In the genomic region with DNA sequence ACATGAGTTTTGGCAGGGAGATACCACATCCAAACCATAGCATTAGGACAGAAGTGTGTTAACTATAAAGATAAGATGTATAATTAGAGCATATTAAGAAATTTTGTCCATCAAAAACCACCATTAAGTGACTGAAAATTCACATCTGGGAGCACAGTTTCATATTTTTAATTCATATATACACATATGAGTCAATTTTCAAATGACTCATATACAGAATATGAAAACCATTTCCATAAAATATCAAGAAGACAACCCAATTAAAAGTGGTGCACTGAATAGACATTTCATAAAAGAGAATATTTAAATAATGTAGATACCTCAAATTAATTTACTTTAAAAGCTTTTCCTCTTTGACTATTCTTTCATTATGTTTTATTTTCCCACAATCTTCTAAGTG, we compare ENCODE assay signal across 18 cellular contexts. TPM values are rescaled to one million over a fixed set of nuclear protein-coding genes. Genes with fewer than 3 reads are reported as not detected.
DNase-seq lines count a peak whose midpoint lies in the region; ATAC-seq and TF ChIP-seq lines count a peak whose summit lies in the region.
"Had no signal": no experiment of that assay in that cellular context is flagged by ENCODE, and none has a peak within 500 bp of the region (broad histone marks: within the 10 kb centered on the region; RNA-seq: fewer than 3 reads in every experiment).

No MANE protein-coding gene starts in this region.

- H3K9me3 ChIP-seq in SK-N-MC (ENCODE audit: low read depth, low read length) (no peaks in the 10 kb centered on the region), psoas muscle (no peaks in the 10 kb centered on the region)
- H3K9me3 ChIP-seq: Caco-2 had no signal

- no peak overlapping the region for H3K9ac ChIP-seq in SK-N-MC (ENCODE audit: insufficient read length)

- H3K4me1 ChIP-seq in psoas muscle = no peaks in the 10 kb centered on the region
- H3K4me1 ChIP-seq: Caco-2 had no signal

- H3K36me3 Mint-ChIP-seq in activated T-cell treated with anti-CD3 and anti-CD28 coated beads, Interleukin-2, amount 50 U/mL, for 24 hours (ENCODE audit: low read depth) = no peaks in the 10 kb centered on the region
- H3K36me3 Mint-ChIP-seq in activated CD4-positive, alpha-beta memory T cell treated with anti-CD3 and anti-CD28 coated beads, Interleukin-2, amount 10 ng/mL, durations not matched to agents 7 days and 5 days (ENCODE audit: low read depth) = no peaks in the 10 kb centered on the region

- TF ChIP-seq CTCF in GM13976 (IDR thresholded peaks at IDR 0.05; ENCODE audit: borderline replicate concordance, control extremely low read depth, extremely low read depth, insufficient read depth, missing control alignments) (no peak), psoas muscle (IDR thresholded peaks at IDR 0.05) (no peak)

- no peak overlapping the region for H3K4me3 Mint-ChIP-seq in activated T-cell treated with anti-CD3 and anti-CD28 coated beads, Interleukin-2, amount 50 U/mL, for 24 hours
- no peak overlapping the region for H3K4me3 Mint-ChIP-seq in activated CD4-positive, alpha-beta memory T cell treated with anti-CD3 and anti-CD28 coated beads, Interleukin-2, amount 10 ng/mL, durations not matched to agents 7 days and 5 days

- H3K27ac ChIP-seq in SK-N-MC (peak overlapping the region; percentile 39; the same call in 1 of the 2 replicates), epithelial cell of prostate (peak overlapping the region; percentile 57), psoas muscle (no peak overlapping the region)
- H3K27ac ChIP-seq: C4-2B had no signal

- no peaks in the 10 kb centered on the region for H3K9me3 Mint-ChIP-seq in activated T-cell treated with anti-CD3 and anti-CD28 coated beads, Interleukin-2, amount 50 U/mL, for 24 hours
- H3K9me3 Mint-ChIP-seq in activated CD4-positive, alpha-beta memory T cell treated with anti-CD3 and anti-CD28 coated beads, Interleukin-2, amount 10 ng/mL, durations not matched to agents 7 days and 5 days = no peaks in the 10 kb centered on the region

- no peak for ATAC-seq in psoas muscle
- ATAC-seq: HCT116 had no signal

- CTCF ChIA-PET in activated CD4-positive, alpha-beta memory T cell treated with anti-CD3 and anti-CD28 coated beads, Interleukin-2, amount 10 ng/mL, durations not matched to agents 7 days and 5 days (lab: Charles Lee) = no interaction called here

- H3K4me3 ChIP-seq in SK-N-MC = no peak overlapping the region
- H3K4me3 ChIP-seq in psoas muscle = no peak overlapping the region

- in situ Hi-C loops in GM13976 (cut with MboI; ENCODE audit: low sequenced_read_pairs, unreplicated experiment) = no loop called here

- DNase-seq in activated T-cell treated with anti-CD3 and anti-CD28 coated beads, Interleukin-2, amount 50 U/mL, for 24 hours = no peak
- no peak for DNase-seq in activated T-cell treated with anti-CD3 and anti-CD28 coated beads, Interleukin-2, amount 50 U/mL, for 48 hours
- DNase-seq in ELR (ENCODE audit: low read depth) = peak; percentile 3
- DNase-seq in SK-N-MC (ENCODE audit: low read depth, low spot score) = no peak
- no peak for DNase-seq in epithelial cell of prostate (ENCODE audit: low read depth, low spot score)
- no peak for DNase-seq in activated CD4-positive, alpha-beta memory T cell treated with anti-CD3 and anti-CD28 coated beads, Interleukin-2, amount 10 ng/mL, durations not matched to agents 7 days and 5 days
- no peak for DNase-seq in GM13976 (ENCODE audit: low spot score)
- no peak for DNase-seq in psoas muscle
- DNase-seq: Caco-2, NCI-H1048, NCI-H1694, NCI-H2107, NCI-H226, NCI-H526 had no signal

- POLR2A ChIA-PET in activated CD4-positive, alpha-beta memory T cell treated with anti-CD3 and anti-CD28 coated beads, Interleukin-2, amount 10 ng/mL, durations not matched to agents 7 days and 5 days (lab: Charles Lee) = no interaction called here

- intact Hi-C loops in psoas muscle (cut with DNase I) = loop anchor here in 1 of 2 donors (2.0 kb wide), 1 partner anchor 73 kb away; no protein-coding TSS in a partner anchor

- peaks cover 15% of the 10 kb centered on the region for H3K4me1 Mint-ChIP-seq in activated T-cell treated with anti-CD3 and anti-CD28 coated beads, Interleukin-2, amount 50 U/mL, for 24 hours (ENCODE audit: low read depth)
- H3K4me1 Mint-ChIP-seq in activated CD4-positive, alpha-beta memory T cell treated with anti-CD3 and anti-CD28 coated beads, Interleukin-2, amount 10 ng/mL, durations not matched to agents 7 days and 5 days = peaks cover 1% of the 10 kb centered on the region

- no peaks in the 10 kb centered on the region for H3K36me3 ChIP-seq in SK-N-MC (ENCODE audit: insufficient read depth, low read length)
- no peaks in the 10 kb centered on the region for H3K36me3 ChIP-seq in psoas muscle (ENCODE audit: insufficient read depth in 1 of 2, low read depth in 1 of 2)

- H3K27ac Mint-ChIP-seq in activated T-cell treated with anti-CD3 and anti-CD28 coated beads, Interleukin-2, amount 50 U/mL, for 24 hours = peak overlapping the region; percentile 72
- no peak overlapping the region for H3K27ac Mint-ChIP-seq in activated CD4-positive, alpha-beta memory T cell treated with anti-CD3 and anti-CD28 coated beads, Interleukin-2, amount 10 ng/mL, durations not matched to agents 7 days and 5 days

- H3K27me3 ChIP-seq in psoas muscle (ENCODE audit: insufficient read depth in 3 of 3, low read length in 2 of 3) = no peaks in the 10 kb centered on the region

- H3K27me3 Mint-ChIP-seq in activated T-cell treated with anti-CD3 and anti-CD28 coated beads, Interleukin-2, amount 50 U/mL, for 24 hours = no peaks in the 10 kb centered on the region
- peaks cover 17% of the 10 kb centered on the region for H3K27me3 Mint-ChIP-seq in activated CD4-positive, alpha-beta memory T cell treated with anti-CD3 and anti-CD28 coated beads, Interleukin-2, amount 10 ng/mL, durations not matched to agents 7 days and 5 days

RNA-seq across cellular contexts. Expression of gene MUCL1, which starts 25.3 kb away (rescaled TPM):
- not detected for total RNA-seq in activated CD4-positive, alpha-beta memory T cell treated with anti-CD3 and anti-CD28 coated beads, Interleukin-2, amount 10 ng/mL, durations not matched to agents 7 days and 5 days
- total RNA-seq in psoas muscle = not detected
- polyA plus RNA-seq in psoas muscle = not detected
- total RNA-seq: A172, Caco-2, G401 had no signal
